In the genomic region with DNA sequence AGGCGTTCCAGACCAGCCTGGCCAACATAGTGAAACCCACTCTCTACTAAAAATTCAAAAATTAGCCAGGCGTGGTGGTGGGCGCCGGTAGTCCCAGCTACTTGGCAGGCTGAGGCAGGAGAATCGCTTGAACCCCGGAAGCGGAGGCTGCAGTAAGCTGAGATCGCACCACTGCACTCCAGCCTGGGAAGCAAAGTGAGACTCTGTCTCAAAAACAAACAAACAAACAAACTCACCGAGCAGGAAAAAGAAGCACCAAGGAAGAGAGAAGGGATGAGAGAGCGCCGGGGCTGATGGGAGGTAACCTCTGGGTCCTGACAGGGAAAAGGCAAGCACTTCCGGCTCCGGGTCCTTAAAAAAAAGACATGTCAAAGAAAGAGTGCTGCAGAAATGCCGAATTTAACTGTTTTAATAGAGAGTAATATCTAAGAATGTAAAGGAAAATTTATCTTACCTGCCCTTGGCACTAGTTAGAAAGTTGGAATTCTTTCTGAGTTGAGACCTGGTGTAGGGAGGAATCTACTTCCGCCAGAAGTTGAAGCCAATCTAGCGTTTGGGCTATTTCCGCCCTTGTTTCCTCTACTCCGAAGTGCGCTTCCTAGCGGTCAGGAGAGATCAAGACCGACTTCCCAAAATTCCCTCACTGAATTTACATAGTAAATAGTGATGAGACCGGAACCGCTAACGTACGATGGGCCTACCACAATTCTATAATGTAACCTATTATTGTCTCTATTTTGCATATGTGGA, we compare ENCODE assay signal across 8 cellular contexts. TPM values are rescaled to one million over a fixed set of nuclear protein-coding genes. Genes with fewer than 3 reads are reported as not detected.
DNase-seq lines count a peak whose midpoint lies in the region; ATAC-seq, FAIRE-seq and TF ChIP-seq lines count a peak whose summit lies in the region.

No MANE protein-coding gene starts in this region.

- peak; percentile 98 for DNase-seq in AML-193 (lab: John Stamatoyannopoulos, UW)
- DNase-seq in NCI-H226: peak; percentile 86
- DNase-seq in activated CD4-positive, CD25-positive, alpha-beta regulatory T cell treated with anti-CD3 and anti-CD28 coated beads, Interleukin-2, amount 50 U/mL, for 16 hours (ENCODE audit: low read depth, low spot score): peak; percentile 60
- peak; percentile 92 for DNase-seq in cerebellum (ENCODE audit: low spot score)
- peak; percentile 56 for DNase-seq in keratinocyte (ENCODE audit: low read depth, low spot score)
- peak; percentile 35 to 36 for DNase-seq in stimulated activated CD4-positive, alpha-beta T cell treated with anti-CD3 and anti-CD28 coated beads, Interleukin-15, amount 100 ng/mL, for 1 hour (ENCODE audit: low read depth in 1 of 2, low spot score in 1 of 2)

- in situ Hi-C loops in GM18951 (cut with MboI; ENCODE audit: low sequenced_read_pairs, unreplicated experiment): no loop called here

- peak overlapping the region; percentile 86 for H3K27ac ChIP-seq in keratinocyte (ENCODE audit: control insufficient read depth, insufficient read depth, low read length)

- dilution Hi-C loops in keratinocyte (cut with MboI; ENCODE audit: extremely low pct_ligation_motif_present, low sequenced_read_pairs): no loop called here

- peak; percentile 94 for FAIRE-seq in keratinocyte (lab: Jason Lieb, UNC)

- peaks cover 49% of the 10 kb centered on the region for H3K79me2 ChIP-seq in keratinocyte (ENCODE audit: control insufficient read depth, insufficient read depth, low read length)

- H2AFZ ChIP-seq in keratinocyte (ENCODE audit: control insufficient read depth, low read length): peak overlapping the region; percentile 90

- H3K4me1 ChIP-seq in keratinocyte (ENCODE audit: control insufficient read depth, extremely low read depth, insufficient read depth, low read length): peaks cover 8% of the 10 kb centered on the region

- peaks cover 10 to 19% of the 10 kb centered on the region in 2 experiments for H3K36me3 ChIP-seq in keratinocyte (ENCODE audit: control insufficient read depth in 2 of 2, extremely low read depth in 1 of 2, insufficient read depth in 2 of 2, low read length in 2 of 2)

- peak; percentile 74 to 93 (median 85) for TF ChIP-seq CTCF in keratinocyte (optimal IDR thresholded peaks at IDR 0.05 in 1 of 3, IDR thresholded peaks at IDR 0.05 in 1 of 3, conservative IDR thresholded peaks at IDR 0.05 in 1 of 3; ENCODE audit: extremely low read depth in 1 of 3, insufficient read depth in 2 of 3, low read length in 3 of 3)

- H4K20me1 ChIP-seq in keratinocyte (ENCODE audit: control insufficient read depth, extremely low read depth, insufficient read depth, low read length): peaks cover 4% of the 10 kb centered on the region

- H3K9me3 ChIP-seq in keratinocyte (ENCODE audit: control insufficient read depth, low read depth, low read length): no peaks in the 10 kb centered on the region

- H3K9me1 ChIP-seq in keratinocyte (ENCODE audit: control insufficient read depth, extremely low read depth, insufficient read depth, low read length): no peaks in the 10 kb centered on the region

- H3K4me2 ChIP-seq in keratinocyte (ENCODE audit: control insufficient read depth, extremely low read depth, insufficient read depth, low read depth, low read length): peak overlapping the region; percentile 95

- no peaks in the 10 kb centered on the region for H3K27me3 ChIP-seq in keratinocyte (ENCODE audit: control insufficient read depth, extremely low read depth, insufficient read depth, low read length)

- TF ChIP-seq POLR2A in GM18951 (IDR thresholded peaks at IDR 0.05; ENCODE audit: extremely low read depth, insufficient read depth, insufficient read length): peak; percentile 35

- peak overlapping the region; percentile 71 to 92 (median 91) for H3K4me3 ChIP-seq in keratinocyte (ENCODE audit: control insufficient read depth in 2 of 3, extremely low read depth in 1 of 3, insufficient read depth in 2 of 3, low read depth in 1 of 3, low read length in 3 of 3)

- peak overlapping the region; percentile 92 for H3K9ac ChIP-seq in keratinocyte (ENCODE audit: control insufficient read depth, extremely low read depth, insufficient read depth, low read length)

- ATAC-seq in HG03196 (IDR thresholded peaks at IDR 0.05; ENCODE audit: unreplicated experiment): peak; percentile 66

RNA-seq across cellular contexts. Expression of gene EFCAB12, which starts 29.1 kb away (rescaled TPM):
- 1.3 TPM for total RNA-seq in cerebellum
- polyA plus RNA-seq in keratinocyte: 0.17 to 0.42 TPM (median 0.34 TPM) in 3 replicates
- polyA plus RNA-seq in keratinocyte (2011; ENCODE audit: low read depth): not detected
- 0.07 and 0.08 TPM in 2 replicates for polyA plus RNA-seq in keratinocyte (2011; cell fraction: cytosol; rRNA removed)
- polyA plus RNA-seq in keratinocyte (2011; cell fraction: nucleus; rRNA removed): 1.2 and 1.8 TPM in 2 replicates
- polyA plus RNA-seq in keratinocyte (2012; ENCODE audit: low replicate concordance): 0.06 and 0.24 TPM in 2 replicates
- 0.40 to 0.86 TPM (median 0.59 TPM) in 3 replicates for polyA minus RNA-seq in keratinocyte
- not detected for polyA minus RNA-seq in keratinocyte (2011; cell fraction: cytosol; rRNA and poly(A)+ RNA removed)
- polyA minus RNA-seq in keratinocyte (2011; cell fraction: nucleus; rRNA and poly(A)+ RNA removed): 0.31 and 0.53 TPM in 2 replicates

RNA-seq across cellular contexts. Expression of gene MBD4, which starts 40.4 kb away (rescaled TPM):
- 19.5 TPM for total RNA-seq in cerebellum
- polyA plus RNA-seq in keratinocyte: 20.3 to 35.0 TPM (median 24.3 TPM) in 3 replicates
- polyA plus RNA-seq in keratinocyte (2011; ENCODE audit: low read depth): 43.0 TPM
- polyA plus RNA-seq in keratinocyte (2011; cell fraction: cytosol; rRNA removed): 14.3 and 23.8 TPM in 2 replicates
- polyA plus RNA-seq in keratinocyte (2011; cell fraction: nucleus; rRNA removed): 42.8 and 55.4 TPM in 2 replicates
- 17.1 and 17.4 TPM in 2 replicates for polyA plus RNA-seq in keratinocyte (2012; ENCODE audit: low replicate concordance)
- 6.1 to 16.9 TPM (median 12.7 TPM) in 3 replicates for polyA minus RNA-seq in keratinocyte
- 17.5 TPM for polyA minus RNA-seq in keratinocyte (2011; cell fraction: cytosol; rRNA and poly(A)+ RNA removed)
- 15.0 and 19.2 TPM in 2 replicates for polyA minus RNA-seq in keratinocyte (2011; cell fraction: nucleus; rRNA and poly(A)+ RNA removed)

RNA-seq across cellular contexts. Expression of gene IFT122, which starts 40.7 kb away (rescaled TPM):
- total RNA-seq in cerebellum: 33.6 TPM
- 6.2 to 7.1 TPM (median 6.5 TPM) in 3 replicates for polyA plus RNA-seq in keratinocyte
- polyA plus RNA-seq in keratinocyte (2011; ENCODE audit: low read depth): 5.6 TPM
- polyA plus RNA-seq in keratinocyte (2011; cell fraction: cytosol; rRNA removed): 4.6 and 5.2 TPM in 2 replicates
- 12.1 and 18.1 TPM in 2 replicates for polyA plus RNA-seq in keratinocyte (2011; cell fraction: nucleus; rRNA removed)
- polyA plus RNA-seq in keratinocyte (2012; ENCODE audit: low replicate concordance): 2.6 and 5.0 TPM in 2 replicates
- polyA minus RNA-seq in keratinocyte: 10.8 to 23.1 TPM (median 22.9 TPM) in 3 replicates
- polyA minus RNA-seq in keratinocyte (2011; cell fraction: cytosol; rRNA and poly(A)+ RNA removed): 8.2 TPM
- polyA minus RNA-seq in keratinocyte (2011; cell fraction: nucleus; rRNA and poly(A)+ RNA removed): 8.4 and 13.3 TPM in 2 replicates

Comparison
In these comparisons a context has a peak if more than half of its experiments do, and no peak if none do; other contexts are left out.
1. Peak in every context shown above with its lines: DNase-seq, ATAC-seq, H3K4me3 ChIP-seq and H3K27ac ChIP-seq.
2. DNase-seq: peak in every context shown above with its lines; median percentile 98 in AML-193; 92 in cerebellum; 86 in NCI-H226; 60 in activated CD4-positive, CD25-positive, alpha-beta regulatory T cell treated with anti-CD3 and anti-CD28 coated beads, Interleukin-2, amount 50 U/mL, for 16 hours; 56 in keratinocyte; 36 in stimulated activated CD4-positive, alpha-beta T cell treated with anti-CD3 and anti-CD28 coated beads, Interleukin-15, amount 100 ng/mL, for 1 hour.